Comparison of ENCODE assay signal across 20 cellular contexts in genomic region chr6:128135325-128135724, GRCh38.
DNase-seq lines count a peak whose midpoint lies in the region; ATAC-seq and TF ChIP-seq lines count a peak whose summit lies in the region.
"Had no signal": no experiment of that assay in that cellular context is flagged by ENCODE, and none has a peak within 500 bp of the region (broad histone marks: within the 10 kb centered on the region; RNA-seq: fewer than 3 reads in every experiment).

No MANE protein-coding gene starts in this region.

- no peak overlapping the region for H3K4me3 ChIP-seq in body of pancreas
- H3K4me3 ChIP-seq: left ventricle myocardium inferior, MG63, Peyer's patch had no signal

- no peaks in the 10 kb centered on the region for H3K9me3 ChIP-seq in body of pancreas
- H3K9me3 ChIP-seq: left ventricle myocardium inferior, MG63, Peyer's patch had no signal

- DNase-seq in foreskin keratinocyte = peak in 1 of 2 donors; percentile 23
- DNase-seq in DMS114 treated with DMSO at 0.1 percent for 48 hours (lab: John Stamatoyannopoulos, UW; ENCODE audit: unreplicated experiment) = no peak
- DNase-seq in body of pancreas = no peak
- DNase-seq in cardiac septum (ENCODE audit: low spot score) = no peak
- DNase-seq: activated CD4-positive, CD25-positive, alpha-beta regulatory T cell; activated CD8-positive, alpha-beta memory T cell treated with anti-CD3 and anti-CD28 coated beads for 24 hours; activated naive CD4-positive, alpha-beta T cell treated with anti-CD3 and anti-CD28 coated beads, Interleukin-2, amount 50 U/mL, for 16 hours; activated T-cell treated with anti-CD3 and anti-CD28 coated beads, Interleukin-2, amount 50 U/mL, for 72 hours; aorta; CD4-positive, alpha-beta T cell; DND-41; head of caudate nucleus; left ventricle myocardium inferior; MG63; NCI-H1694; stimulated activated CD4-positive, alpha-beta T cell treated with anti-CD3 and anti-CD28 coated beads, Interleukin-4, amount 100 ng/mL, for 4 hours had no signal

- H3K36me3 ChIP-seq in body of pancreas (replicated peaks in 1 of 2; ENCODE audit: insufficient read depth in 1 of 2, low read depth in 2 of 2) = no peaks in the 10 kb centered on the region
- H3K36me3 ChIP-seq: left ventricle myocardium inferior, MG63, Peyer's patch had no signal

- H3K27me3 ChIP-seq in foreskin keratinocyte (no peaks in the 10 kb centered on the region), body of pancreas (no peaks in the 10 kb centered on the region)
- H3K27me3 ChIP-seq: MG63, Peyer's patch had no signal

- intact Hi-C loops in body of pancreas (cut with DNase I) (no loop called here), cardiac septum (cut with DNase I) (no loop called here)

- H3K4me1 ChIP-seq in foreskin keratinocyte = peaks cover 6% of the 10 kb centered on the region
- H3K4me1 ChIP-seq in body of pancreas = no peaks in the 10 kb centered on the region
- H3K4me1 ChIP-seq: Peyer's patch had no signal

- ATAC-seq in GM18498 (IDR thresholded peaks at IDR 0.05; ENCODE audit: unreplicated experiment) = peak; percentile 66
- peak; percentile 45 for ATAC-seq in GM19351 (IDR thresholded peaks at IDR 0.05; ENCODE audit: unreplicated experiment)
- ATAC-seq in HG03159 (IDR thresholded peaks at IDR 0.05; ENCODE audit: unreplicated experiment) = peak; percentile 49
- ATAC-seq in foreskin keratinocyte = peak; percentile 18
- ATAC-seq in body of pancreas = no peak
- ATAC-seq: activated T-cell treated with anti-CD3 and anti-CD28 coated beads, Interleukin-2, amount 50 U/mL, for 72 hours had no signal

- H3K27ac ChIP-seq in foreskin keratinocyte (no peak overlapping the region), body of pancreas (no peak overlapping the region)
- H3K27ac ChIP-seq: left ventricle myocardium inferior had no signal

- TF ChIP-seq POLR2A in body of pancreas (IDR thresholded peaks at IDR 0.05) = no peak

- TF ChIP-seq CTCF in foreskin keratinocyte (conservative IDR thresholded peaks at IDR 0.05) = no peak
- no peak for TF ChIP-seq CTCF in body of pancreas (IDR thresholded peaks at IDR 0.05)
